In genomic region chr9:36191696-36192095, GRCh38 we compare ENCODE assay signal across 2 cellular contexts.
TF ChIP-seq lines count a peak whose summit lies in the region.

No MANE protein-coding gene starts in this region.

TF ChIP-seq in SK-N-SH, 30 proteins besides CTCF, POLR2A, EP300 and RAD21:
- no peak for TF ChIP-seq REST (IDR thresholded peaks at IDR 0.05; ENCODE audit: low read depth, low read length)

TF ChIP-seq in SK-N-SH treated with all-trans-retinoic acid at 6 μM for 48 hours, 23 proteins besides CTCF, POLR2A, EP300 and RAD21 (continued from another document):
- TF ChIP-seq CSRNP3 (CRISPR knock-in tag; IDR thresholded peaks at IDR 0.05): no peak
- no peak for TF ChIP-seq ZNF8 (CRISPR knock-in tag; IDR thresholded peaks at IDR 0.05)
- TF ChIP-seq PATZ1 (CRISPR knock-in tag; IDR thresholded peaks at IDR 0.05; ENCODE audit: borderline replicate concordance): no peak
- TF ChIP-seq ARNTL (CRISPR knock-in tag; IDR thresholded peaks at IDR 0.05; ENCODE audit: borderline replicate concordance, low read depth): no peak
- no peak for TF ChIP-seq ESRRG (CRISPR knock-in tag; IDR thresholded peaks at IDR 0.05)
- no peak for TF ChIP-seq ZFP30 (CRISPR knock-in tag; IDR thresholded peaks at IDR 0.05)
- TF ChIP-seq TOX (CRISPR knock-in tag; IDR thresholded peaks at IDR 0.05; ENCODE audit: borderline replicate concordance): no peak
- TF ChIP-seq, protein P1, sequence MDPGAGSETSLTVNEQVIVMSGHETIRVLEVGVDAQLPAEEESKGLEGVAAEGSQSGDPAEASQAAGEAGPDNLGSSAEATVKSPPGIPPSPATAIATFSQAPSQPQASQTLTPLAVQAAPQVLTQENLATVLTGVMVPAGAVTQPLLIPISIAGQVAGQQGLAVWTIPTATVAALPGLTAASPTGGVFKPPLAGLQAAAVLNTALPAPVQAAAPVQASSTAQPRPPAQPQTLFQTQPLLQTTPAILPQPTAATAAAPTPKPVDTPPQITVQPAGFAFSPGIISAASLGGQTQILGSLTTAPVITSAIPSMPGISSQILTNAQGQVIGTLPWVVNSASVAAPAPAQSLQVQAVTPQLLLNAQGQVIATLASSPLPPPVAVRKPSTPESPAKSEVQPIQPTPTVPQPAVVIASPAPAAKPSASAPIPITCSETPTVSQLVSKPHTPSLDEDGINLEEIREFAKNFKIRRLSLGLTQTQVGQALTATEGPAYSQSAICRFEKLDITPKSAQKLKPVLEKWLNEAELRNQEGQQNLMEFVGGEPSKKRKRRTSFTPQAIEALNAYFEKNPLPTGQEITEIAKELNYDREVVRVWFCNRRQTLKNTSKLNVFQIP (CRISPR knock-in tag; IDR thresholded peaks at IDR 0.05; ENCODE audit: borderline replicate concordance, low read depth): no peak
- no peak for TF ChIP-seq ZFP3 (CRISPR knock-in tag; IDR thresholded peaks at IDR 0.05)
- no peak for TF ChIP-seq PPARA (CRISPR knock-in tag; IDR thresholded peaks at IDR 0.05; ENCODE audit: borderline replicate concordance)
- no peak for TF ChIP-seq BACH2 (CRISPR knock-in tag; IDR thresholded peaks at IDR 0.05; ENCODE audit: borderline replicate concordance)
- TF ChIP-seq CSDC2 (CRISPR knock-in tag; IDR thresholded peaks at IDR 0.05): no peak
